In the genomic region with DNA sequence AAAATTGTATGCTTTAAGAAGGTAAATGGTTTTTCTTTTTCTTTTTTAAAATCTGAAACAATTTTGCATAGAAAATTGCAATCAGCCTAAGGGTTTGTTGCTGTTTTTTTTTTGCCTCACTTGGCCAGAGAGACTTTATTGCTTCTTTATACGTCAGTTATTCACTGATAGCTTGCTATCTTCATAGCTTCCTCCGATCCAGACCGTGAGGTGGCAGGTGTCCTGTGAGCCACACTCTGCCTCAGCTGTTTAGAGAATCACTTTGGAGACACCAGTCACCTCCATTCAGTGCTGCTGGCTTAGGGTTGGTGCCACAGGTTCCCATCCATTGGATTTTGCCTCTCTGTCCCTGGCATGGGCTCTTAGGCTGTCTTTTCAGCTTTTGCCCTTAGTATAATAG, we compare ENCODE assay signal across 13 cellular contexts.
DNase-seq lines count a peak whose midpoint lies in the region; ATAC-seq and TF ChIP-seq lines count a peak whose summit lies in the region.
"Had no signal": no experiment of that assay in that cellular context is flagged by ENCODE, and none has a peak within 500 bp of the region (broad histone marks: within the 10 kb centered on the region; RNA-seq: fewer than 3 reads in every experiment).

No MANE protein-coding gene starts in this region.

- peaks cover 8 to 13% of the 10 kb centered on the region in 2 donors for H3K4me1 ChIP-seq in ascending aorta
- H3K4me1 ChIP-seq in left lung: peaks cover 18 to 71% of the 10 kb centered on the region in 2 donors
- H3K4me1 ChIP-seq in stomach smooth muscle (ENCODE audit: control insufficient read depth, insufficient read depth, low read length): peaks cover 26% of the 10 kb centered on the region

- intact Hi-C loops in ascending aorta (cut with DNase I): loop anchor here (1.0 to 5.0 kb wide), 3 partner anchors 68 to 165 kb away; partner anchors contain the start of genes EXOC6, HHEX and KIF11
- intact Hi-C loops in left lung (cut with DNase I): loop anchor here in 1 of 2 donors (10.0 kb wide), 1 partner anchor 53 kb away; no protein-coding TSS in a partner anchor

- H3K36me3 ChIP-seq in ascending aorta (no peaks in the 10 kb centered on the region), left lung (no peaks in the 10 kb centered on the region), stomach smooth muscle (ENCODE audit: control insufficient read depth in 2 of 2, insufficient read depth in 2 of 2, low read length in 2 of 2) (no peaks in the 10 kb centered on the region)

- H3K27me3 ChIP-seq in HL-60 (ENCODE audit: insufficient read depth, poor library complexity, severe bottlenecking): no peaks in the 10 kb centered on the region
- H3K27me3 ChIP-seq in ascending aorta: no peaks in the 10 kb centered on the region
- no peaks in the 10 kb centered on the region for H3K27me3 ChIP-seq in left lung
- H3K27me3 ChIP-seq in stomach smooth muscle (ENCODE audit: control insufficient read depth in 1 of 2, insufficient read depth in 2 of 2, low read length in 2 of 2): no peaks in the 10 kb centered on the region

- peak overlapping the region; percentile 39 to 75 for H3K9ac ChIP-seq in stomach smooth muscle (ENCODE audit: low read length in 2 of 2)

- no peak overlapping the region for H3K4me3 ChIP-seq in HL-60 (replicated peaks; ENCODE audit: insufficient read depth, low read length)
- H3K4me3 ChIP-seq in ascending aorta: peak overlapping the region in 1 of 2 donors; percentile 49
- no peak overlapping the region for H3K4me3 ChIP-seq in left lung
- H3K4me3 ChIP-seq in stomach smooth muscle (ENCODE audit: low read length in 2 of 2): peak overlapping the region in 1 of 2 donors; percentile 29

- H3K9me3 ChIP-seq in ascending aorta (no peaks in the 10 kb centered on the region), left lung (no peaks in the 10 kb centered on the region), stomach smooth muscle (ENCODE audit: control insufficient read depth in 2 of 2, low read length in 2 of 2) (no peaks in the 10 kb centered on the region)

- H3K27ac ChIP-seq in HL-60 (replicated peaks): peak overlapping the region; percentile 88
- peak overlapping the region; percentile 88 to 89 for H3K27ac ChIP-seq in ascending aorta
- H3K27ac ChIP-seq in left lung: peak overlapping the region; percentile 70 to 89
- peak overlapping the region; percentile 96 for H3K27ac ChIP-seq in stomach smooth muscle (ENCODE audit: low read length)

- TF ChIP-seq CTCF in HL-60 (IDR thresholded peaks at IDR 0.05; ENCODE audit: insufficient read depth, low read length) (no peak), ascending aorta (IDR thresholded peaks at IDR 0.05) (no peak), left lung (IDR thresholded peaks at IDR 0.05) (no peak)

- ATAC-seq in left lung (no peak), GM18519 (IDR thresholded peaks at IDR 0.05; ENCODE audit: low FRiP score, unreplicated experiment) (no peak), GM21717 (IDR thresholded peaks at IDR 0.05; ENCODE audit: unreplicated experiment) (no peak), GM21390 (IDR thresholded peaks at IDR 0.05; ENCODE audit: unreplicated experiment) (no peak)

- DNase-seq in HL-60 (ENCODE audit: low read depth in 1 of 2, low spot score in 1 of 2) (peak in 1 of 2 experiments; percentile 25), ascending aorta (ENCODE audit: low spot score in 2 of 2) (no peak), left lung (no peak), ureter (ENCODE audit: low spot score) (no peak)
- DNase-seq: CD4-positive, alpha-beta memory T cell; NCI-H1092; NCI-H446 treated with DMSO at 0.1 percent for 48 hours; SHP77; stimulated activated CD4-positive, alpha-beta T cell treated with anti-CD3 and anti-CD28 coated beads, Interleukin-4, amount 100 ng/mL, for 1 hour had no signal
